ENCODE assay signal across 11 cellular contexts in the genomic region with DNA sequence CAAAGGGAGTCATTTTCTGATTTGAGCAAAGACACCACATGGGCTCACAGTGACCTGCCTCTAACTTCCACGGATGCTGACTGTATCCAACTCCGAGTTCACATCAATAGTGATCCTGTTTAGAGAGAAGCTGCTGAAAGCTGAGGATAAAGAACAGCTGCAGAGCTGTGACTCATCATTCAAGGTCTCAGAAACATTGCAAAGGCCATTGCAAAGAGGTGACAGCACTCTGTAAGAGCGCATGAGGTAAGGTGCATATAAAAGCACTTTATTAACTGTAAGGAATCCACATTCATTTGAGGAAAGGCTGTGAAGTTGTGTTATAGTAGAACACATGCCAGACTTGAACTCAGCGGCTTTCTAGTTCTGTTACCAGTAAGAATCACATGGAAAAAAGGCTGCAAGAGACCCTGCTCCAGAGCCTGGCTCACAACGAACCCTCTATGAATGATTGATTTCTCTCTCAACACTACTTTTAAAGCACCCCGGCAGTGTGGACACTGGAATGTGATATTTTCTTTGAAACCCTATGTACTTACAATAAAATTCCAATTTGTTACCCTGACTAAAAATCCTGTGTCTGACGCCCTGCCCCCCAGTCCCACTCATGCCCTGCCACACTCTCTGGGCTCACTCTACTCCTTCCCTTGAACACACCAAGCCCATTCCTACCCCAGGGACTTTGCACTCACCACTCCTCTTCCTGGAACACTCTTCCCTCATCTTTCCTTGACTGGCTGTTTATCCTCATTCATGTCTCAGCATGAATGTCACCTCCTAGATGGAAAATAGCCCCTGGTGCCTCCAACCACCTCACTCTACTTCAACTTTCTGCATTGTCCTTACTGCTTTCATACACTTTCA.
DNase-seq lines count a peak whose midpoint lies in the region; ATAC-seq, FAIRE-seq and TF ChIP-seq lines count a peak whose summit lies in the region.
"Had no signal": no experiment of that assay in that cellular context is flagged by ENCODE, and none has a peak within 500 bp of the region (broad histone marks: within the 10 kb centered on the region; RNA-seq: fewer than 3 reads in every experiment).

No MANE protein-coding gene starts in this region.

- TF ChIP-seq CTCF in A549 (IDR thresholded peaks at IDR 0.05) (no peak), astrocyte of the cerebellum (IDR thresholded peaks at IDR 0.05; ENCODE audit: low read depth, low read length, missing control alignments) (no peak)

- FAIRE-seq in A549 (lab: Jason Lieb, UNC) = no peak

- TF ChIP-seq RAD21 in A549 (conservative IDR thresholded peaks at IDR 0.05 in 1 of 2, IDR thresholded peaks at IDR 0.05 in 1 of 2) = no peak

- H3K4me1 ChIP-seq in A549 = peaks cover 18% of the 10 kb centered on the region
- peaks cover 39% of the 10 kb centered on the region for H3K4me1 ChIP-seq in HUES48 (ENCODE audit: control insufficient read depth, insufficient read depth, low read length)

- DNase-seq in A549 (ENCODE audit: low read depth in 1 of 2, low spot score in 1 of 2) = peak; percentile 44 to 60
- peak; percentile 16 for DNase-seq in astrocyte of the cerebellum (ENCODE audit: low read depth)
- peak; percentile 94 for DNase-seq in hepatic stellate cell (ENCODE audit: low spot score)
- DNase-seq in stimulated activated naive B cell treated with anti-CD40 and anti-IgM and Interleukin-4, amounts not matched to agents 10 μg/mL and 1 μg/mL and 100 μg/mL, for 72 hours = no peak
- DNase-seq: activated T-cell treated with anti-CD3 and anti-CD28 coated beads for 4 hours, C1 segment of cervical spinal cord, NCI-H1930 had no signal

- no peaks in the 10 kb centered on the region for H3K9me3 Mint-ChIP-seq in stimulated activated naive B cell treated with anti-CD40 and anti-IgM and Interleukin-4, amounts not matched to agents 10 μg/mL and 1 μg/mL and 100 μg/mL, for 72 hours

- H3K27me3 Mint-ChIP-seq in stimulated activated naive B cell treated with anti-CD40 and anti-IgM and Interleukin-4, amounts not matched to agents 10 μg/mL and 1 μg/mL and 100 μg/mL, for 72 hours = peaks cover 7 to 13% of the 10 kb centered on the region in 2 donors

- CTCF ChIA-PET in A549 (lab: Yijun Ruan, JAX) = interaction anchor here (0.8 to 2.7 kb wide), 7 partner anchors 10 to 177 kb away, joined by 3 to 14 read pairs (median 4); no protein-coding TSS in a partner anchor

- POLR2A ChIA-PET in A549 (lab: Yijun Ruan, JAX) = no interaction called here

- peak overlapping the region; percentile 28; the same call in 2 of the 3 replicates for H3K4me2 ChIP-seq in A549

- ATAC-seq in A549 (peak; percentile 77 to 80), HG02610 (IDR thresholded peaks at IDR 0.05; ENCODE audit: unreplicated experiment) (no peak), HG03457 (IDR thresholded peaks at IDR 0.05; ENCODE audit: unreplicated experiment) (no peak), HG03175 (IDR thresholded peaks at IDR 0.05; ENCODE audit: unreplicated experiment) (no peak)
- ATAC-seq in stimulated activated naive B cell treated with anti-CD40 and anti-IgM and Interleukin-4, amounts not matched to agents 10 μg/mL and 1 μg/mL and 100 μg/mL, for 72 hours (replicated peaks) = no peak

- no peak overlapping the region for H3K27ac Mint-ChIP-seq in stimulated activated naive B cell treated with anti-CD40 and anti-IgM and Interleukin-4, amounts not matched to agents 10 μg/mL and 1 μg/mL and 100 μg/mL, for 72 hours

- TF ChIP-seq POLR2A in A549 (IDR thresholded peaks at IDR 0.05; ENCODE audit: low read length) = no peak

- no peaks in the 10 kb centered on the region for H3K4me1 Mint-ChIP-seq in stimulated activated naive B cell treated with anti-CD40 and anti-IgM and Interleukin-4, amounts not matched to agents 10 μg/mL and 1 μg/mL and 100 μg/mL, for 72 hours

- H3K4me3 ChIP-seq in A549 (no peak overlapping the region), HUES48 (ENCODE audit: low read depth, low read length) (no peak overlapping the region), astrocyte of the cerebellum (ENCODE audit: low read depth, low read length) (no peak overlapping the region)

- H3K27ac ChIP-seq in A549 (peak overlapping the region; percentile 23 to 58; a peak in 2 of 6 replicates), HUES48 (ENCODE audit: low read depth, low read length) (peak overlapping the region; percentile 50)

- in situ Hi-C loops in astrocyte of the cerebellum (cut with HindIII; ENCODE audit: low sequenced_read_pairs) = loop anchor here (25.0 kb wide), 1 partner anchor 172 kb away; no protein-coding TSS in a partner anchor

- no peak overlapping the region for H3K9ac ChIP-seq in HUES48 (ENCODE audit: low read depth, low read length)

- H3K4me3 Mint-ChIP-seq in stimulated activated naive B cell treated with anti-CD40 and anti-IgM and Interleukin-4, amounts not matched to agents 10 μg/mL and 1 μg/mL and 100 μg/mL, for 72 hours = no peak overlapping the region

- no peak for TF ChIP-seq EP300 in A549 (IDR thresholded peaks at IDR 0.05)

- no peaks in the 10 kb centered on the region for H3K36me3 Mint-ChIP-seq in stimulated activated naive B cell treated with anti-CD40 and anti-IgM and Interleukin-4, amounts not matched to agents 10 μg/mL and 1 μg/mL and 100 μg/mL, for 72 hours

- H3K36me3 ChIP-seq in HUES48 (ENCODE audit: control insufficient read depth, insufficient read depth, low read length) = no peaks in the 10 kb centered on the region

- 32% methylated on average over 7 of the region's 7 CpGs for WGBS in A549 (ENCODE audit: missing lambda C conversion rate)

- H3K9me3 ChIP-seq in A549 (no peaks in the 10 kb centered on the region), HUES48 (ENCODE audit: control insufficient read depth, insufficient read depth, low read length) (no peaks in the 10 kb centered on the region)

- H3K27me3 ChIP-seq in HUES48 (ENCODE audit: control insufficient read depth, insufficient read depth, low read length) = no peaks in the 10 kb centered on the region

TF ChIP-seq in A549, 52 proteins besides CTCF, POLR2A, EP300 and RAD21:
- 0 out of 2 replicates have a peak, but pooled peaks have one; percentile 12 for TF ChIP-seq JUNB (IDR thresholded peaks at IDR 0.05)
- TF ChIP-seq FOSL2 (IDR thresholded peaks at IDR 0.05) = no peak
- TF ChIP-seq FOSL2 (CRISPR knock-in tag; IDR thresholded peaks at IDR 0.05) = peak; percentile 64; the same call in 1 of the 2 replicates
- TF ChIP-seq EHF (CRISPR knock-in tag; IDR thresholded peaks at IDR 0.05) = no peak

Comparison
In these comparisons a context has a peak if more than half of its experiments do, and no peak if none do; other contexts are left out.
1. ATAC-seq: peak in A549 (2 of 2); none in HG02610 (single experiment), HG03457 (single experiment), HG03175 (single experiment) and stimulated activated naive B cell treated with anti-CD40 and anti-IgM and Interleukin-4, amounts not matched to agents 10 μg/mL and 1 μg/mL and 100 μg/mL, for 72 hours (0 of 2).